8 cellular contexts compared by ENCODE assay signal in genomic region chr11:66311965-66312548, GRCh38. TPM values are rescaled to one million over a fixed set of nuclear protein-coding genes. Genes with fewer than 3 reads are reported as not detected.
DNase-seq lines count a peak whose midpoint lies in the region; ATAC-seq and TF ChIP-seq lines count a peak whose summit lies in the region.

No MANE protein-coding gene starts in this region.

- no peaks in the 10 kb centered on the region for H3K79me2 ChIP-seq in mammary epithelial cell (ENCODE audit: insufficient read depth, low read length)

- no peak for DNase-seq in AG04449 (ENCODE audit: low read depth, low spot score)
- DNase-seq in NCI-H2171 treated with DMSO at 0.1 percent for 48 hours (lab: John Stamatoyannopoulos, UW): peak; percentile 97
- DNase-seq in WERI-Rb-1: peak; percentile 94
- peak; percentile 91 for DNase-seq in mammary epithelial cell
- peak; percentile 78 for DNase-seq in inferior parietal cortex (ENCODE audit: extremely low spot score)
- DNase-seq in smooth muscle cell of the brain vasculature (ENCODE audit: low read depth, low spot score): peak; percentile 94

- peak; percentile 64 for ATAC-seq in GM18873 (IDR thresholded peaks at IDR 0.05; ENCODE audit: low FRiP score, unreplicated experiment)
- ATAC-seq in HG03135 (IDR thresholded peaks at IDR 0.05; ENCODE audit: unreplicated experiment): peak; percentile 60

- CTCF ChIA-PET in AG04449 (lab: Yijun Ruan, JAX) (interaction anchor here (0.6 to 8.6 kb wide), 31 partner anchors 10 to 110 kb away, joined by 3 to 260 read pairs (median 5); partner anchors contain the start of genes B4GAT1, BRMS1, RAB1B and RIN1), mammary epithelial cell (lab: Charles Lee; ENCODE audit: low non-redundant PET) (interaction anchor here (0.6 to 2.6 kb wide), 16 partner anchors 9 to 790 kb away, joined by 3 to 41 read pairs (median 6); partner anchors contain the start of genes RIN1 and YIF1A)

- peak overlapping the region; percentile 91 for H3K4me2 ChIP-seq in mammary epithelial cell (ENCODE audit: insufficient read depth, low read depth, low read length)

- POLR2A ChIA-PET in AG04449 (lab: Yijun Ruan, JAX): interaction anchor here (0.7 to 4.3 kb wide), 25 partner anchors 10 to 326 kb away, joined by 3 to 106 read pairs (median 5); partner anchors contain the start of genes B4GAT1, BRMS1, RBM4 and RIN1

- H4K20me1 ChIP-seq in mammary epithelial cell (ENCODE audit: insufficient read depth, low read length): no peaks in the 10 kb centered on the region

- H3K27ac ChIP-seq in WERI-Rb-1 (peak overlapping the region; percentile 81), mammary epithelial cell (ENCODE audit: insufficient read depth, low read depth, low read length) (peak overlapping the region; percentile 54)

- no peaks in the 10 kb centered on the region for H3K36me3 ChIP-seq in WERI-Rb-1
- no peaks in the 10 kb centered on the region for H3K36me3 ChIP-seq in mammary epithelial cell (ENCODE audit: insufficient read depth, low read length)

- in situ Hi-C loops in mammary epithelial cell (cut with MboI; ENCODE audit: low sequenced_read_pairs in 2 of 2): loop anchor here in 1 of 2 donors (5.0 kb wide), 1 partner anchor 75 kb away; no protein-coding TSS in a partner anchor

- H3K9me3 ChIP-seq in WERI-Rb-1 (ENCODE audit: severe bottlenecking): no peaks in the 10 kb centered on the region
- no peaks in the 10 kb centered on the region for H3K9me3 ChIP-seq in mammary epithelial cell (replicated peaks; ENCODE audit: insufficient read depth, low read length)

- intact Hi-C loops in mammary epithelial cell (cut with micrococcal nuclease): loop anchor here (1.0 kb wide), 6 partner anchors 16 to 374 kb away; partner anchors contain the start of gene YIF1A

- peaks cover 4% of the 10 kb centered on the region for H3K4me1 ChIP-seq in mammary epithelial cell (ENCODE audit: insufficient read depth, low read length)

- 2% methylated on average over 28 of the region's 44 CpGs for WGBS in mammary epithelial cell (ENCODE audit: low coverage, missing lambda C conversion rate)

- H2AFZ ChIP-seq in mammary epithelial cell (ENCODE audit: low read depth, low read length): peak overlapping the region; percentile 99

- H3K27me3 ChIP-seq in WERI-Rb-1 (ENCODE audit: insufficient read depth, low read depth, severe bottlenecking) (no peaks in the 10 kb centered on the region), mammary epithelial cell (ENCODE audit: insufficient read depth, low read length) (no peaks in the 10 kb centered on the region)

- no TSS peak for BruUV-seq in mammary epithelial cell (replicated peaks; lab: Mats Ljungman, UMichigan)

- TF ChIP-seq CTCF in AG04449 (IDR thresholded peaks at IDR 0.05; ENCODE audit: insufficient read depth, low read length, missing control alignments): peak; percentile 90
- no peak; the same call in 1 of the 2 replicates for TF ChIP-seq CTCF in WERI-Rb-1 (IDR thresholded peaks at IDR 0.05; ENCODE audit: low read depth, low read length)
- TF ChIP-seq CTCF in mammary epithelial cell (conservative IDR thresholded peaks at IDR 0.05 in 1 of 2, IDR thresholded peaks at IDR 0.05 in 1 of 2; ENCODE audit: extremely low read depth in 1 of 2, insufficient read depth in 1 of 2, low read depth in 1 of 2, low read length in 2 of 2): peak in 1 of 2 donors; percentile 98

- H3K9ac ChIP-seq in mammary epithelial cell (ENCODE audit: insufficient read depth, low read length): peak overlapping the region; percentile 67

- dilution Hi-C loops in mammary epithelial cell (cut with HindIII; ENCODE audit: low sequenced_read_pairs): no loop called here

- peak overlapping the region; percentile 63 for H3K4me3 ChIP-seq in AG04449 (ENCODE audit: low read depth, low read length)
- peak overlapping the region; percentile 69 for H3K4me3 ChIP-seq in WERI-Rb-1 (ENCODE audit: low read depth, low read length)
- H3K4me3 ChIP-seq in mammary epithelial cell (replicated peaks in 1 of 3; ENCODE audit: insufficient read depth in 1 of 3, low read depth in 2 of 3, low read length in 3 of 3): peak overlapping the region; percentile 61 to 63 (median 61)

RNA-seq across cellular contexts. Expression of gene CD248, which starts 4.8 kb away (rescaled TPM):
- under 1 TPM in 1 of 2 donors, not detected in 1; 0.67 TPM for total RNA-seq in mammary epithelial cell
- not detected for polyA plus RNA-seq in mammary epithelial cell
- not detected for polyA minus RNA-seq in mammary epithelial cell

RNA-seq across cellular contexts. Expression of gene TMEM151A, which starts 20.4 kb away (rescaled TPM):
- under 1 TPM; 0.17 to 0.26 TPM for total RNA-seq in mammary epithelial cell
- polyA plus RNA-seq in mammary epithelial cell: 0.06 TPM
- polyA minus RNA-seq in mammary epithelial cell: not detected

RNA-seq across cellular contexts. Expression of gene YIF1A, which starts 23.1 kb away (rescaled TPM):
- total RNA-seq in mammary epithelial cell: 100 to 1,000 TPM; 103 to 125 TPM
- polyA plus RNA-seq in mammary epithelial cell: 176 TPM
- polyA minus RNA-seq in mammary epithelial cell: 193 TPM

RNA-seq across cellular contexts. Expression of gene RIN1, which starts 24.2 kb away (rescaled TPM):
- 10 to 100 TPM; 28.5 to 75.6 TPM for total RNA-seq in mammary epithelial cell
- polyA plus RNA-seq in mammary epithelial cell: 22.4 TPM
- 25.0 TPM for polyA minus RNA-seq in mammary epithelial cell

RNA-seq across cellular contexts. Expression of gene BRMS1, which starts 32.8 kb away (rescaled TPM):
- total RNA-seq in mammary epithelial cell: 10 to 100 TPM; 56.3 to 69.4 TPM
- polyA plus RNA-seq in mammary epithelial cell: 75.0 TPM
- 32.9 TPM for polyA minus RNA-seq in mammary epithelial cell
